36 cellular contexts compared by ENCODE assay signal in the genomic region with DNA sequence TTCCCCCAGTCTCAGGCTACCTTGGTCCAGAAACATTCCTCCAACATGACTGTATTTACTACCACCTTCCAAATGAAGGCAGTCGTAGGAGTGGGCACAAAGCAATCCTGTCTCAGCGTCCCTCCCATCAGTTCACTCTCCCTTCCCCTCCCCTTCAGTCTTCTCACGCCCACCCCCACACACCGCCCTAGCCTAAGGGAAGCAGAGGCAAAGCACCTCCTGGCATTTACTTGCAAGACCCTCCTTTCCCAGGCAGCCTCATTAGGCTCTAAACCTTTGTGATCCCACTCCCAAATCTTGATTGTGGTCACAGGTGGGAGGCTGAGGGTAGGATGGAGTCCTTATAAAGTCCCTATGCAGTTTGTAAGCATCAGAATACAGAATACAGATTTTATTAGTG. TPM values are rescaled to one million over a fixed set of nuclear protein-coding genes. Genes with fewer than 3 reads are reported as not detected.
"Had no signal": no experiment of that assay in that cellular context is flagged by ENCODE, and none has a peak within 500 bp of the region (broad histone marks: within the 10 kb centered on the region; RNA-seq: fewer than 3 reads in every experiment).

No MANE protein-coding gene starts in this region.

- H3K9me3 ChIP-seq: MG63 had no signal

- H3K4me3 ChIP-seq: MG63 had no signal

- H3K27me3 ChIP-seq: MG63 had no signal

- H3K36me3 ChIP-seq: MG63 had no signal

- DNase-seq: MG63, MM.1S, MV-4-11, NCI-H1048, NCI-H1092, NCI-H1092 treated with DMSO at 0.1 percent for 48 hours, NCI-H1105, NCI-H1105 treated with DMSO at 0.1 percent for 48 hours, NCI-H1417, NCI-H1417 treated with DMSO at 0.1 percent for 48 hours, NCI-H1436, NCI-H1436 treated with DMSO at 0.1 percent for 48 hours, NCI-H146, NCI-H1694, NCI-H1694 treated with DMSO at 0.1 percent for 48 hours, NCI-H187, NCI-H187 treated with DMSO at 0.1 percent for 48 hours, NCI-H1930, NCI-H2029, NCI-H2029 treated with DMSO at 0.1 percent for 48 hours, NCI-H2081, NCI-H2081 treated with DMSO at 0.1 percent for 48 hours, NCI-H2107, NCI-H2171, NCI-H2171 treated with DMSO at 0.1 percent for 48 hours, NCI-H2227 treated with DMSO at 0.1 percent for 48 hours, NCI-H226, NCI-H345, NCI-H446, NCI-H446 treated with DMSO at 0.1 percent for 48 hours, NCI-H510A, NCI-H510A treated with DMSO at 0.1 percent for 48 hours, NCI-H524, NCI-H524 treated with DMSO at 0.1 percent for 48 hours, NCI-H526 had no signal

RNA-seq across cellular contexts. Expression of gene LPAR3, which starts 23.9 kb away (rescaled TPM):
- total RNA-seq: LHCN-M2 had no signal
